Comparison of ENCODE assay signal across 24 cellular contexts in genomic region chr3:169597083-169597609, GRCh38.
"Had no signal": no experiment of that assay in that cellular context is flagged by ENCODE, and none has a peak within 500 bp of the region (broad histone marks: within the 10 kb centered on the region; RNA-seq: fewer than 3 reads in every experiment).

No MANE protein-coding gene starts in this region.

- H3K4me1 ChIP-seq: psoas muscle, right lobe of liver had no signal

- H3K36me3 ChIP-seq: right lobe of liver, stomach, tibial artery had no signal

- H3K27me3 ChIP-seq: right lobe of liver, stomach, tibial artery had no signal

- H3K27ac ChIP-seq: coronary artery, psoas muscle, right lobe of liver, tibial artery had no signal

- H3K9me3 ChIP-seq: psoas muscle, right lobe of liver, stomach, tibial artery had no signal

- ATAC-seq: effector memory CD8-positive, alpha-beta T cell; naive thymus-derived CD8-positive, alpha-beta T cell; psoas muscle; right lobe of liver; stimulated activated effector memory CD8-positive, alpha-beta T cell treated with anti-CD3 and anti-CD28 coated beads, Interleukin-12 subunit alpha, Interleukin-12 subunit beta, amount 100 ng/mL, for 72 hours had no signal

- FAIRE-seq: frontal cortex, islet of Langerhans had no signal

- H3K4me3 ChIP-seq: coronary artery, lung, psoas muscle, right lobe of liver, smooth muscle cell, stomach, tibial artery had no signal

- DNase-seq: dermis blood vessel endothelial cell; effector memory CD8-positive, alpha-beta T cell; head of caudate nucleus; hippocampal formation; left cardiac atrium; mesendoderm; midbrain; naive thymus-derived CD8-positive, alpha-beta T cell; nephron progenitor cell; nucleus accumbens; psoas muscle; right lobe of liver; stimulated activated CD4-positive, alpha-beta T cell treated with anti-CD3 and anti-CD28 coated beads, Interleukin-12 subunit alpha, Interleukin-12 subunit beta, amount 100 ng/mL, for 4 hours; stimulated activated CD4-positive, alpha-beta T cell treated with anti-CD3 and anti-CD28 coated beads, Interleukin-1b, Interleukin-23, amount 100 ng/mL, for 48 hours; stimulated activated CD4-positive, alpha-beta T cell treated with anti-CD3 and anti-CD28 coated beads, Interleukin-4, amount 100 ng/mL, for 24 hours; stimulated activated naive CD4-positive, alpha-beta T cell treated with Interleukin-2 at 50 U/mL for 16 hours; stomach; tibial artery had no signal
